In the genomic region with DNA sequence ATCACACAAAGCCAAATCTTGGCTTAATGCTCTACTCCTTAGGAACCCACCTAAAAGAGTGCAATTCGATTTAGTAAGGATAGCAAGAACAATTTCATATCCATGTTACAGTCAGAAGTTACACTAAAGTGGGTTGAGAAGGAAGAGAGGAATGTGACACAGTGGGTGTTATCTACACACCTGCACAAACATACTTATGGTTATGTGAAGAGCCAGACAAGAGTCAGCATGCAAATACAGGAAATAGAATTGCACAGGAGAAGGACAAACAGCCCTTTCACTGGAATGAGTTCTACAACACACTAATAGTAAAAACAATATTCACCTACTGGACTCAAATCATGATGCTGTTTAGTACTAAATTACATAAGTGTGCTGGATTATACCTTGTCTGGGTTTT, we compare ENCODE assay signal across 18 cellular contexts.
A peak's percentile ranks its signal among the peaks of the same experiment; 100 is the strongest.
DNase-seq lines count a peak whose midpoint lies in the region; ATAC-seq and TF ChIP-seq lines count a peak whose summit lies in the region.
"Had no signal": no experiment of that assay in that cellular context is flagged by ENCODE, and none has a peak within 500 bp of the region (broad histone marks: within the 10 kb centered on the region; RNA-seq: fewer than 3 reads in every experiment).

No MANE protein-coding gene starts in this region.

- peaks cover 6 to 16% of the 10 kb centered on the region in 2 donors for H3K9me3 ChIP-seq in breast epithelium
- H3K9me3 ChIP-seq: prostate gland had no signal

- no peaks in the 10 kb centered on the region for H3K36me3 Mint-ChIP-seq in MCF 10A (ENCODE audit: insufficient read depth, unreplicated experiment)

- H3K9me3 Mint-ChIP-seq in MCF 10A (ENCODE audit: unreplicated experiment), result no peaks in the 10 kb centered on the region

- ATAC-seq in GM19467 (IDR thresholded peaks at IDR 0.05; ENCODE audit: unreplicated experiment), result no peak
- ATAC-seq: activated CD4-positive, alpha-beta T cell treated with anti-CD3 and anti-CD28 coated beads for 36 hours had no signal

- no peaks in the 10 kb centered on the region for H3K27me3 Mint-ChIP-seq in MCF 10A (ENCODE audit: insufficient read depth, unreplicated experiment)
- H3K27me3 Mint-ChIP-seq: activated CD4-positive, alpha-beta T cell treated with anti-CD3 and anti-CD28 coated beads for 36 hours had no signal

- BruUV-seq in MCF 10A (replicated peaks; lab: Mats Ljungman, UMichigan), result no TSS peak

- H3K4me3 ChIP-seq in breast epithelium (no peak overlapping the region), epithelial cell of esophagus (ENCODE audit: low read length) (no peak overlapping the region)
- H3K4me3 ChIP-seq: BLaER1 treated with 17β-estradiol and CSF1 and Interleukin-3, amounts not matched to agents 10 nM and 100 nM; cardiac muscle cell; prostate gland had no signal

- DNase-seq in MCF 10A (ENCODE audit: unreplicated experiment), result peak; percentile 4
- no peak for DNase-seq in breast epithelium (ENCODE audit: low spot score in 2 of 2)
- DNase-seq in NCI-H748 treated with DMSO at 0.1 percent for 48 hours (lab: John Stamatoyannopoulos, UW), result peak; percentile 53
- DNase-seq in epithelial cell of esophagus (ENCODE audit: low read depth), result peak; percentile 81
- no peak for DNase-seq in SKM-1 (lab: John Stamatoyannopoulos, UW; ENCODE audit: unreplicated experiment)
- no peak for DNase-seq in DMS114 treated with DMSO at 0.1 percent for 48 hours (lab: John Stamatoyannopoulos, UW; ENCODE audit: unreplicated experiment)
- DNase-seq in activated CD8-positive, alpha-beta memory T cell treated with anti-CD3 and anti-CD28 coated beads, Interleukin-2, amount 50 U/mL, for 48 hours, result no peak
- DNase-seq: activated CD4-positive, alpha-beta T cell treated with anti-CD3 and anti-CD28 coated beads for 36 hours; activated gamma-delta T cell; foreskin melanocyte; HCEC 1CT; Kasumi-1; nephron progenitor cell; stimulated activated CD4-positive, alpha-beta T cell treated with anti-CD3 and anti-CD28 coated beads, Interleukin-4, amount 100 ng/mL, for 4 hours had no signal

- intact Hi-C loops in MCF 10A (cut with micrococcal nuclease), result no loop called here
- intact Hi-C loops in breast epithelium (cut with DNase I; ENCODE audit: low total_unique reads), result no loop called here

- POLR2A ChIA-PET in MCF 10A (lab: Yijun Ruan, JAX), result no interaction called here

- no peak overlapping the region for H3K4me3 Mint-ChIP-seq in MCF 10A (ENCODE audit: unreplicated experiment)
- H3K4me3 Mint-ChIP-seq: activated CD4-positive, alpha-beta T cell treated with anti-CD3 and anti-CD28 coated beads for 36 hours; nephron progenitor cell had no signal

- H3K27ac ChIP-seq in breast epithelium, result no peak overlapping the region
- H3K27ac ChIP-seq: BLaER1 treated with 17β-estradiol and CSF1 and Interleukin-3, amounts not matched to agents 10 nM and 100 nM; cardiac muscle cell; prostate gland had no signal

- H3K27me3 ChIP-seq in breast epithelium, result no peaks in the 10 kb centered on the region
- H3K27me3 ChIP-seq: BLaER1 treated with 17β-estradiol and CSF1 and Interleukin-3, amounts not matched to agents 10 nM and 100 nM; cardiac muscle cell had no signal

- H3K4me1 Mint-ChIP-seq in MCF 10A (ENCODE audit: insufficient read depth, unreplicated experiment), result peaks cover 11% of the 10 kb centered on the region
- H3K4me1 Mint-ChIP-seq: activated CD4-positive, alpha-beta T cell treated with anti-CD3 and anti-CD28 coated beads for 36 hours; nephron progenitor cell had no signal

- H3K27ac Mint-ChIP-seq in MCF 10A (ENCODE audit: low read depth, unreplicated experiment), result no peak overlapping the region
- H3K27ac Mint-ChIP-seq: activated CD4-positive, alpha-beta T cell treated with anti-CD3 and anti-CD28 coated beads for 36 hours; nephron progenitor cell had no signal

- CTCF ChIA-PET in MCF 10A (lab: Yijun Ruan, JAX), result interaction anchor here (0.6 to 1.3 kb wide), 4 partner anchors 181 to 1365 kb away, joined by 3 to 5 read pairs (median 4); no protein-coding TSS in a partner anchor

- no peaks in the 10 kb centered on the region for H3K36me3 ChIP-seq in breast epithelium
- H3K36me3 ChIP-seq: BLaER1 treated with 17β-estradiol and CSF1 and Interleukin-3, amounts not matched to agents 10 nM and 100 nM; cardiac muscle cell; prostate gland had no signal

- no peak for TF ChIP-seq CTCF in MCF 10A (IDR thresholded peaks at IDR 0.05; ENCODE audit: unreplicated experiment)
- TF ChIP-seq CTCF in breast epithelium (IDR thresholded peaks at IDR 0.05), result no peak
- TF ChIP-seq CTCF in epithelial cell of esophagus (IDR thresholded peaks at IDR 0.05; ENCODE audit: insufficient read depth, low read depth, low read length, missing control alignments), result no peak

- H3K4me1 ChIP-seq in breast epithelium, result no peaks in the 10 kb centered on the region
- H3K4me1 ChIP-seq: BLaER1 treated with 17β-estradiol and CSF1 and Interleukin-3, amounts not matched to agents 10 nM and 100 nM; prostate gland had no signal

- TF ChIP-seq POLR2A in breast epithelium (IDR thresholded peaks at IDR 0.05), result no peak

Comparison
In these comparisons a context has a peak if more than half of its experiments do, and no peak if none do; other contexts are left out.
1. DNase-seq: peak in MCF 10A (single experiment), NCI-H748 treated with DMSO at 0.1 percent for 48 hours (single experiment) and epithelial cell of esophagus (single experiment); none in breast epithelium (0 of 2), SKM-1 (single experiment), DMS114 treated with DMSO at 0.1 percent for 48 hours (single experiment) and activated CD8-positive, alpha-beta memory T cell treated with anti-CD3 and anti-CD28 coated beads, Interleukin-2, amount 50 U/mL, for 48 hours (single experiment).